In genomic region chr4:10731690-10732089, GRCh38 we compare ENCODE assay signal across 21 cellular contexts. TPM values are rescaled to one million over a fixed set of nuclear protein-coding genes. Genes with fewer than 3 reads are reported as not detected.
DNase-seq lines count a peak whose midpoint lies in the region; ATAC-seq and TF ChIP-seq lines count a peak whose summit lies in the region.
"Had no signal": no experiment of that assay in that cellular context is flagged by ENCODE, and none has a peak within 500 bp of the region (broad histone marks: within the 10 kb centered on the region; RNA-seq: fewer than 3 reads in every experiment).

No MANE protein-coding gene starts in this region.

- peaks cover 4 to 6% of the 10 kb centered on the region in 2 donors for H3K9me3 Mint-ChIP-seq in activated T-cell treated with anti-CD3 and anti-CD28 coated beads, Interleukin-2, amount 50 U/mL, for 72 hours
- H3K9me3 Mint-ChIP-seq in stimulated activated naive B cell treated with anti-CD40 and anti-IgM and Interleukin-4, amounts not matched to agents 10 μg/mL and 1 μg/mL and 100 μg/mL, for 72 hours: peaks cover 5 to 8% of the 10 kb centered on the region in 2 donors
- H3K9me3 Mint-ChIP-seq: activated naive CD4-positive, alpha-beta T cell treated with anti-CD3 and anti-CD28 coated beads for 36 hours; effector memory CD8-positive, alpha-beta T cell; neural progenitor cell had no signal

- H3K36me3 Mint-ChIP-seq in activated T-cell treated with anti-CD3 and anti-CD28 coated beads, Interleukin-2, amount 50 U/mL, for 72 hours (ENCODE audit: insufficient read depth in 2 of 2): peaks cover 0 to 2% of the 10 kb centered on the region in 2 donors
- peaks cover 5 to 9% of the 10 kb centered on the region in 2 donors for H3K36me3 Mint-ChIP-seq in stimulated activated naive B cell treated with anti-CD40 and anti-IgM and Interleukin-4, amounts not matched to agents 10 μg/mL and 1 μg/mL and 100 μg/mL, for 72 hours
- H3K36me3 Mint-ChIP-seq: neural progenitor cell had no signal

- H3K4me1 Mint-ChIP-seq in activated T-cell treated with anti-CD3 and anti-CD28 coated beads, Interleukin-2, amount 50 U/mL, for 72 hours (ENCODE audit: low read depth): peaks cover 75% of the 10 kb centered on the region
- peaks cover 43 to 84% of the 10 kb centered on the region in 2 donors for H3K4me1 Mint-ChIP-seq in stimulated activated naive B cell treated with anti-CD40 and anti-IgM and Interleukin-4, amounts not matched to agents 10 μg/mL and 1 μg/mL and 100 μg/mL, for 72 hours

- H3K4me1 ChIP-seq in hepatocyte (ENCODE audit: insufficient read depth): no peaks in the 10 kb centered on the region
- H3K4me1 ChIP-seq in foreskin keratinocyte: no peaks in the 10 kb centered on the region
- H3K4me1 ChIP-seq: A549, neural progenitor cell, psoas muscle had no signal

- H3K36me3 ChIP-seq in hepatocyte (replicated peaks; ENCODE audit: insufficient read depth, low read depth): no peaks in the 10 kb centered on the region
- H3K36me3 ChIP-seq: BLaER1 treated with 17β-estradiol and CSF1 and Interleukin-3, amounts not matched to agents 10 nM and 100 nM; neural progenitor cell had no signal

- no peaks in the 10 kb centered on the region for H3K79me2 ChIP-seq in hepatocyte

- H3K27ac ChIP-seq in hepatocyte (no peak overlapping the region), foreskin keratinocyte (no peak overlapping the region)
- H3K27ac ChIP-seq: A549; BLaER1 treated with 17β-estradiol and CSF1 and Interleukin-3, amounts not matched to agents 10 nM and 100 nM; neural progenitor cell; psoas muscle; SK-N-MC had no signal

- H2AFZ ChIP-seq in hepatocyte: no peak overlapping the region
- H2AFZ ChIP-seq: neural progenitor cell had no signal

- H4K20me1 ChIP-seq in hepatocyte (ENCODE audit: insufficient read depth, poor library complexity, severe bottlenecking): no peaks in the 10 kb centered on the region
- H4K20me1 ChIP-seq: BLaER1 treated with 17β-estradiol and CSF1 and Interleukin-3, amounts not matched to agents 10 nM and 100 nM had no signal

- H3K9me2 ChIP-seq in hepatocyte (replicated peaks; ENCODE audit: insufficient read depth): no peaks in the 10 kb centered on the region

- no peak for DNase-seq in activated T-cell treated with anti-CD3 and anti-CD28 coated beads, Interleukin-2, amount 50 U/mL, for 72 hours
- DNase-seq in activated T-cell treated with anti-CD3 and anti-CD28 coated beads for 4 hours (no peak), NCI-H526 treated with DMSO at 0.1 percent for 48 hours (lab: John Stamatoyannopoulos, UW) (peak; percentile 57), HPDE6-E6E7 (ENCODE audit: extremely low spot score) (no peak), hepatocyte (ENCODE audit: low spot score) (no peak), foreskin keratinocyte (no peak)
- DNase-seq in stimulated activated naive B cell treated with anti-CD40 and anti-IgM and Interleukin-4, amounts not matched to agents 10 μg/mL and 1 μg/mL and 100 μg/mL, for 72 hours: no peak
- DNase-seq: effector memory CD8-positive, alpha-beta T cell; NCI-H1694; NCI-H226; psoas muscle; small intestine had no signal

- H3K27me3 ChIP-seq in hepatocyte (no peaks in the 10 kb centered on the region), foreskin keratinocyte (peaks cover 4% of the 10 kb centered on the region)
- H3K27me3 ChIP-seq: BLaER1 treated with 17β-estradiol and CSF1 and Interleukin-3, amounts not matched to agents 10 nM and 100 nM; neural progenitor cell had no signal

- H3K9me3 ChIP-seq in hepatocyte (ENCODE audit: low read depth): no peaks in the 10 kb centered on the region
- H3K9me3 ChIP-seq: A549; BLaER1 treated with 17β-estradiol and CSF1 and Interleukin-3, amounts not matched to agents 10 nM and 100 nM; psoas muscle had no signal

- no peaks in the 10 kb centered on the region for H3K27me3 Mint-ChIP-seq in activated T-cell treated with anti-CD3 and anti-CD28 coated beads, Interleukin-2, amount 50 U/mL, for 72 hours (ENCODE audit: low read depth)
- no peaks in the 10 kb centered on the region for H3K27me3 Mint-ChIP-seq in stimulated activated naive B cell treated with anti-CD40 and anti-IgM and Interleukin-4, amounts not matched to agents 10 μg/mL and 1 μg/mL and 100 μg/mL, for 72 hours

- H3K4me3 ChIP-seq in hepatocyte: no peak overlapping the region
- H3K4me3 ChIP-seq: A549; BLaER1 treated with 17β-estradiol and CSF1 and Interleukin-3, amounts not matched to agents 10 nM and 100 nM; K562; neural progenitor cell; psoas muscle; SK-N-MC had no signal

- WGBS in hepatocyte (ENCODE audit: low lambda C conversion rate, missing lambda C conversion rate): 67% methylated on average over 3 of the region's 3 CpGs

- ATAC-seq in activated T-cell treated with anti-CD3 and anti-CD28 coated beads, Interleukin-2, amount 50 U/mL, for 72 hours (replicated peaks in 1 of 2): no peak
- ATAC-seq in GM21737 (IDR thresholded peaks at IDR 0.05; ENCODE audit: unreplicated experiment) (peak; percentile 26), foreskin keratinocyte (no peak)
- ATAC-seq in stimulated activated naive B cell treated with anti-CD40 and anti-IgM and Interleukin-4, amounts not matched to agents 10 μg/mL and 1 μg/mL and 100 μg/mL, for 72 hours (replicated peaks): no peak
- ATAC-seq: A549; effector memory CD8-positive, alpha-beta T cell; K562; left lobe of liver; psoas muscle had no signal

- H3K4me3 Mint-ChIP-seq in activated T-cell treated with anti-CD3 and anti-CD28 coated beads, Interleukin-2, amount 50 U/mL, for 72 hours: peak overlapping the region; percentile 58 to 68
- no peak overlapping the region for H3K4me3 Mint-ChIP-seq in stimulated activated naive B cell treated with anti-CD40 and anti-IgM and Interleukin-4, amounts not matched to agents 10 μg/mL and 1 μg/mL and 100 μg/mL, for 72 hours
- H3K4me3 Mint-ChIP-seq: activated naive CD4-positive, alpha-beta T cell treated with anti-CD3 and anti-CD28 coated beads for 36 hours; effector memory CD8-positive, alpha-beta T cell; neural progenitor cell had no signal

- H3K4me2 ChIP-seq in hepatocyte: no peak overlapping the region
- H3K4me2 ChIP-seq: A549, neural progenitor cell had no signal

- peak overlapping the region; percentile 5 for H3K27ac Mint-ChIP-seq in activated T-cell treated with anti-CD3 and anti-CD28 coated beads, Interleukin-2, amount 50 U/mL, for 72 hours
- H3K27ac Mint-ChIP-seq in stimulated activated naive B cell treated with anti-CD40 and anti-IgM and Interleukin-4, amounts not matched to agents 10 μg/mL and 1 μg/mL and 100 μg/mL, for 72 hours: peak overlapping the region; percentile 88
- H3K27ac Mint-ChIP-seq: activated naive CD4-positive, alpha-beta T cell treated with anti-CD3 and anti-CD28 coated beads for 36 hours; neural progenitor cell had no signal

- TF ChIP-seq CTCF in hepatocyte (IDR thresholded peaks at IDR 0.05; ENCODE audit: poor library complexity): no peak
- TF ChIP-seq CTCF in foreskin keratinocyte (conservative IDR thresholded peaks at IDR 0.05): no peak

RNA-seq across cellular contexts. Expression of gene CLNK, which starts 47.1 kb away (rescaled TPM):
- under 1 TPM; 0.05 to 0.55 TPM for total RNA-seq in activated T-cell treated with anti-CD3 and anti-CD28 coated beads, Interleukin-2, amount 50 U/mL, for 72 hours
- not detected in 2 replicates for total RNA-seq in hepatocyte
- not detected in 2 replicates for polyA plus RNA-seq in hepatocyte
- not detected in 2 replicates for total RNA-seq in foreskin keratinocyte
- polyA plus RNA-seq in foreskin keratinocyte: not detected in 2 replicates
- total RNA-seq: activated naive CD4-positive, alpha-beta T cell treated with anti-CD3 and anti-CD28 coated beads for 36 hours; chondrocyte; K562; left lobe of liver had no signal
- polyA plus RNA-seq: A549, K562 had no signal

Comparison
In these comparisons a context has a peak if more than half of its experiments do, and no peak if none do; other contexts are left out.
1. H3K4me3 Mint-ChIP-seq: peak in activated T-cell treated with anti-CD3 and anti-CD28 coated beads, Interleukin-2, amount 50 U/mL, for 72 hours (2 of 2); none in stimulated activated naive B cell treated with anti-CD40 and anti-IgM and Interleukin-4, amounts not matched to agents 10 μg/mL and 1 μg/mL and 100 μg/mL, for 72 hours (0 of 2).